ENCODE assay signal across 1 cellular context in the genomic region with DNA sequence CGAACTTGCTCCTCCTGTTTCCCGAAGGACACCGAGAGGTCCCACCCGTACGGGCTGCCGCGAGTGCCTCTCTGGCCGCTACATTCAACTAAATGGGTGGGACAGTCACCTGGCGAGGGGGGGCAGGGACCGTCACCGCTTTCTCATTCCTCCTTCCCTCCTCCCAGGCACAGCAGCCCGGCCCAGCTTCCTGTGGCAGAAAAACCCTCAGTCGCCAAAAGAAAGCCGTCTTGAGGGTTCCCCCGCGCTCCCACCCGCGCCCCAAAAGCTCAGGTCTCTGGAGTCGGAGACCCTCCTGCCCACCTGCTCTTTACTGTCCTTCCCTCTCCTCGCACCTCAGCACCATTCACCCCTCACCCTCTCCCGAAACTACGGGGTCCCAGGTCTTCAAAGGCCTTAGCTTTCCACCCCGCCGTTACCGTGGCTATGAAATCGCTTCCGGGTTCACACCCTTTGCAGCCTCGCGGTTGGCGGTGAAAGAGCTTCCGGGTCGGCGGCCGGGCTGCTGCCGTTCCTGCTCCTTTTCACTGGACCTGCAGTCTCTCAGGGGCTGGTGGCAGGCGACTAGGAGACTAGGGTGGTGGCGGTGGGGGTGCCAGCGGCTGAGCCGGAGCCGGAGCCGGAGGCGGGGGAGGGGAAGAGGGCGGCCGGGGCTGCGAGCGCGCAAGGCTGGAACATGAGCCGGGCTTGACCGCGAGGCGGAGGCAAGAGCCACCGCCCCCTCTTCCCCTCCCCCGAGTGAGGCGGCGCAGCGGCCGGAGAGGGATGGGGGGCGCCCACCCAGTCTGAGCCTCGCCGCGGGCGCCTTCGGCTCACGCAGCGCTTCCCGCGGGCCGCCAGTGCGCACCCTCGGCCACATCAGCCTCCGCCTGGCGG.
TF ChIP-seq lines count a peak whose summit lies in the region.

A gene with protein sequence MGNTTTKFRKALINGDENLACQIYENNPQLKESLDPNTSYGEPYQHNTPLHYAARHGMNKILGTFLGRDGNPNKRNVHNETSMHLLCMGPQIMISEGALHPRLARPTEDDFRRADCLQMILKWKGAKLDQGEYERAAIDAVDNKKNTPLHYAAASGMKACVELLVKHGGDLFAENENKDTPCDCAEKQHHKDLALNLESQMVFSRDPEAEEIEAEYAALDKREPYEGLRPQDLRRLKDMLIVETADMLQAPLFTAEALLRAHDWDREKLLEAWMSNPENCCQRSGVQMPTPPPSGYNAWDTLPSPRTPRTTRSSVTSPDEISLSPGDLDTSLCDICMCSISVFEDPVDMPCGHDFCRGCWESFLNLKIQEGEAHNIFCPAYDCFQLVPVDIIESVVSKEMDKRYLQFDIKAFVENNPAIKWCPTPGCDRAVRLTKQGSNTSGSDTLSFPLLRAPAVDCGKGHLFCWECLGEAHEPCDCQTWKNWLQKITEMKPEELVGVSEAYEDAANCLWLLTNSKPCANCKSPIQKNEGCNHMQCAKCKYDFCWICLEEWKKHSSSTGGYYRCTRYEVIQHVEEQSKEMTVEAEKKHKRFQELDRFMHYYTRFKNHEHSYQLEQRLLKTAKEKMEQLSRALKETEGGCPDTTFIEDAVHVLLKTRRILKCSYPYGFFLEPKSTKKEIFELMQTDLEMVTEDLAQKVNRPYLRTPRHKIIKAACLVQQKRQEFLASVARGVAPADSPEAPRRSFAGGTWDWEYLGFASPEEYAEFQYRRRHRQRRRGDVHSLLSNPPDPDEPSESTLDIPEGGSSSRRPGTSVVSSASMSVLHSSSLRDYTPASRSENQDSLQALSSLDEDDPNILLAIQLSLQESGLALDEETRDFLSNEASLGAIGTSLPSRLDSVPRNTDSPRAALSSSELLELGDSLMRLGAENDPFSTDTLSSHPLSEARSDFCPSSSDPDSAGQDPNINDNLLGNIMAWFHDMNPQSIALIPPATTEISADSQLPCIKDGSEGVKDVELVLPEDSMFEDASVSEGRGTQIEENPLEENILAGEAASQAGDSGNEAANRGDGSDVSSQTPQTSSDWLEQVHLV (plus strand): TSS at position 488 of the 876 bp plus-strand sequence. CDS start 49,005 bp downstream, outside the sequence.
A gene (minus strand): TSS at position 428 of the 876 bp plus-strand sequence. CDS start 3,779 bp downstream, outside the sequence.

TF ChIP-seq in H1, 55 proteins besides CTCF, POLR2A, EP300 and RAD21 (continued from another document):
- TF ChIP-seq, protein P1, sequence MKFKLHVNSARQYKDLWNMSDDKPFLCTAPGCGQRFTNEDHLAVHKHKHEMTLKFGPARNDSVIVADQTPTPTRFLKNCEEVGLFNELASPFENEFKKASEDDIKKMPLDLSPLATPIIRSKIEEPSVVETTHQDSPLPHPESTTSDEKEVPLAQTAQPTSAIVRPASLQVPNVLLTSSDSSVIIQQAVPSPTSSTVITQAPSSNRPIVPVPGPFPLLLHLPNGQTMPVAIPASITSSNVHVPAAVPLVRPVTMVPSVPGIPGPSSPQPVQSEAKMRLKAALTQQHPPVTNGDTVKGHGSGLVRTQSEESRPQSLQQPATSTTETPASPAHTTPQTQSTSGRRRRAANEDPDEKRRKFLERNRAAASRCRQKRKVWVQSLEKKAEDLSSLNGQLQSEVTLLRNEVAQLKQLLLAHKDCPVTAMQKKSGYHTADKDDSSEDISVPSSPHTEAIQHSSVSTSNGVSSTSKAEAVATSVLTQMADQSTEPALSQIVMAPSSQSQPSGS (IDR thresholded peaks at IDR 0.05; ENCODE audit: low read length), result 0 out of 2 replicates have a peak, but pooled peaks have one; percentile 31
- no peak for TF ChIP-seq BACH1 (IDR thresholded peaks at IDR 0.05; ENCODE audit: low read length)
- no peak for TF ChIP-seq SAP30 (IDR thresholded peaks at IDR 0.05; ENCODE audit: insufficient read depth, insufficient replicate concordance, low read length)
- TF ChIP-seq TAF7 (optimal IDR thresholded peaks at IDR 0.05; ENCODE audit: borderline replicate concordance, low read depth, low read length), result peak; percentile 84
- peak in 1 of 2 experiments; percentile 46; a peak in 2 of 4 replicates for TF ChIP-seq SIN3A (conservative IDR thresholded peaks at IDR 0.05 in 1 of 2, IDR thresholded peaks at IDR 0.05 in 1 of 2; ENCODE audit: low read depth in 1 of 2, low read length in 2 of 2)
- TF ChIP-seq RFX5 (IDR thresholded peaks at IDR 0.05; ENCODE audit: borderline replicate concordance, low read depth, low read length), result no peak
- no peak for TF ChIP-seq CBX8 (IDR thresholded peaks at IDR 0.05; ENCODE audit: borderline replicate concordance, low read depth, low read length)
